30 cellular contexts compared by ENCODE assay signal in the genomic region with DNA sequence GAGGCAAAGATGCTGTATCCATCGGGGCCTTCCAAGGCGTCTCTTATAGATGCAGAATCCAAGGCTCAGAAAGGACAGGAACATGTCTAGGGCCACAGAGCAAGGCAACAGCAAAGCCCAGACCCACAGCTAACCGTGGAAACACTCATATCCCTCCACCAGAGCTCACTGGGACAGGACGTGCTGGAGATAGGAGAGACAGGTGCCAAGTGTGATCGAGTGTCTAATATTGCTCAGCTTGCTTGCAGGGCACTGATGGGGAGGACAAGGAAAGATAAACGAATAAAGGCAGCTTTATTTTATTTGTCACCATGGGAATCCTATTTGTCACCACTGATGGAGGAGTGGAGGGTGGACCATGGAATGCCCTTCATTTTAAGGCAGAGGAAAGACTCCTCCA.
"Had no signal": no experiment of that assay in that cellular context is flagged by ENCODE, and none has a peak within 500 bp of the region (broad histone marks: within the 10 kb centered on the region; RNA-seq: fewer than 3 reads in every experiment).

No MANE protein-coding gene starts in this region.

- H3K36me3 ChIP-seq: ascending aorta, cardiac muscle cell, WERI-Rb-1 had no signal

- H3K4me3 ChIP-seq: ascending aorta, cardiac muscle cell, K562 had no signal

- H3K9me3 Mint-ChIP-seq: activated CD4-positive, alpha-beta T cell treated with anti-CD3 and anti-CD28 coated beads, Interleukin-2, amount 10 ng/mL, durations not matched to agents 24 days and 14 days; activated CD8-positive, alpha-beta T cell treated with anti-CD3 and anti-CD28 coated beads for 36 hours; activated naive CD4-positive, alpha-beta T cell treated with anti-CD3 and anti-CD28 coated beads, Interleukin-2, amount 50 U/mL, for 72 hours; activated T-cell treated with anti-CD3 and anti-CD28 coated beads, Interleukin-2, amount 50 U/mL, for 24 hours; activated T-helper 1 cell treated with anti-CD3 and anti-CD28 coated beads, Interleukin-12 subunit alpha, Interleukin-12 subunit beta, Interleukin-2, Interleukin-4 antibody, amounts not matched to agents 30 ng/mL and 10 ng/mL and 1 ng/mL, durations not matched to agents 14 hours and 24 hours and 36 hours had no signal

- H3K27me3 Mint-ChIP-seq: activated CD8-positive, alpha-beta T cell treated with anti-CD3 and anti-CD28 coated beads for 36 hours; activated T-cell treated with anti-CD3 and anti-CD28 coated beads, Interleukin-2, amount 50 U/mL, for 24 hours had no signal

- DNase-seq: activated CD4-positive, alpha-beta T cell treated with anti-CD3 and anti-CD28 coated beads, Interleukin-2, amount 10 ng/mL, durations not matched to agents 24 days and 14 days; activated CD4-positive, alpha-beta T cell treated with anti-CD3 and anti-CD28 coated beads, Interleukin-2, amount 50 U/mL, for 4 hours; activated CD4-positive, CD25-positive, alpha-beta regulatory T cell; activated CD8-positive, alpha-beta T cell treated with anti-CD3 and anti-CD28 coated beads for 36 hours; activated naive CD4-positive, alpha-beta T cell; activated T-cell treated with anti-CD3 and anti-CD28 coated beads, Interleukin-2, amount 50 U/mL, for 24 hours; amniotic stem cell; IMR-90; NCI-H1092 treated with DMSO at 0.1 percent for 48 hours; NCI-H1417; NCI-H146; NCI-H187; NCI-H2029 treated with DMSO at 0.1 percent for 48 hours; NCI-H2107; NCI-H2171; NCI-H510A; NCI-H526; NCI-H748 treated with DMSO at 0.1 percent for 48 hours; NK-92 treated with Interleukin-12 subunit alpha and Interleukin-12 subunit beta, amount 100 ng/mL, for 24 hours; Right ventricle myocardium superior; SW 1271; T-helper 1 cell; T-helper 2 cell; T-helper 9 cell; WERI-Rb-1 had no signal

- H3K27ac Mint-ChIP-seq: activated CD4-positive, alpha-beta T cell treated with anti-CD3 and anti-CD28 coated beads, Interleukin-2, amount 10 ng/mL, durations not matched to agents 24 days and 14 days; activated CD8-positive, alpha-beta T cell treated with anti-CD3 and anti-CD28 coated beads for 36 hours; activated T-cell treated with anti-CD3 and anti-CD28 coated beads, Interleukin-2, amount 50 U/mL, for 24 hours; activated T-helper 1 cell treated with anti-CD3 and anti-CD28 coated beads, Interleukin-12 subunit alpha, Interleukin-12 subunit beta, Interleukin-2, Interleukin-4 antibody, amounts not matched to agents 30 ng/mL and 10 ng/mL and 1 ng/mL, durations not matched to agents 14 hours and 24 hours and 36 hours had no signal

- H3K4me3 Mint-ChIP-seq: activated CD4-positive, alpha-beta T cell treated with anti-CD3 and anti-CD28 coated beads, Interleukin-2, amount 10 ng/mL, durations not matched to agents 24 days and 14 days; activated CD8-positive, alpha-beta T cell treated with anti-CD3 and anti-CD28 coated beads for 36 hours; activated T-cell treated with anti-CD3 and anti-CD28 coated beads, Interleukin-2, amount 50 U/mL, for 24 hours; activated T-helper 1 cell treated with anti-CD3 and anti-CD28 coated beads, Interleukin-12 subunit alpha, Interleukin-12 subunit beta, Interleukin-2, Interleukin-4 antibody, amounts not matched to agents 30 ng/mL and 10 ng/mL and 1 ng/mL, durations not matched to agents 14 hours and 24 hours and 36 hours had no signal

- H3K27ac ChIP-seq: ascending aorta, cardiac muscle cell, WERI-Rb-1 had no signal

- H3K4me1 ChIP-seq: ascending aorta had no signal

- H3K27me3 ChIP-seq: ascending aorta had no signal

- H3K36me3 Mint-ChIP-seq: activated naive CD4-positive, alpha-beta T cell treated with anti-CD3 and anti-CD28 coated beads, Interleukin-2, amount 50 U/mL, for 72 hours had no signal

- H3K9me3 ChIP-seq: ascending aorta had no signal
